Comparison of ENCODE assay signal across 2 cellular contexts in the genomic region with DNA sequence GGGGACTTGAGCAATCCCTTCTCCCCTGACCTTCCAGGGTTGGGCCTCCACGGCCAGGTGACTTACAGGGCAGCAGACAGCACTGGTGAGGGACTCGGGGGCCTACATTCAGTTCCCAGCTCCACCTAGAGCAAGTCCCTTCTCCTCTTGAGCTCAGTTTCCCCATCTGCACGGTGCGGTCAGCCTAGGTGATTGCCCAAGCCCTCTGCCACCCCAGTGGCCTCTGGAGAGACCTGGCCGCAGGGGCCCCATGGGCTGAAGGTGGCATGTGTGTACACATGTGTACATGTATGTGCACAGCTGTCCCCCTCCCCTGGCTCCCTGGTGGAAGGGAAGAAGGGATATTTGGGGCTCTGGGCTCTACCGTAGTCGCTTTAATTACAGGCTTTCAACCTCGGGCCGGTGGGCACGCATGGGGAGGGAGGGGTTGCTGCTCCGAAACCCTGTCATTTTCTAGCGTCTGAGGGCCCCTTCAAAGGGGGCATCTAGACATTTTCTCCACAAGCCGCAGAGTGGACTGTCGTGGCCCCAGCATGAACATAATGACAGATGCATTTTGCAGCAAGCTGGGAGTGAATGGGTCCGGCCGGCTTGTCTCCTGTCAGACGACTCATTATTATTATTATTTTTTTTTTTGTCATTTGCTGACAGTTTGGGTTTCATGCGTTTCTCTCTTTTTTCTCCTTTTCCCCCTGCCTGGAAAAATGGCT.
TF ChIP-seq lines count a peak whose summit lies in the region.

No MANE protein-coding gene starts in this region.

TF ChIP-seq in H1, 55 proteins besides CTCF, POLR2A, EP300 and RAD21 (continued from another document):
- TF ChIP-seq TEAD4 (IDR thresholded peaks at IDR 0.05; ENCODE audit: low read depth, low read length) (no peak), NANOG (IDR thresholded peaks at IDR 0.05; ENCODE audit: insufficient read depth, low read depth, low read length, poor library complexity, severe bottlenecking) (no peak), ASH2L (IDR thresholded peaks at IDR 0.05; ENCODE audit: low read length) (no peak), TAF7 (optimal IDR thresholded peaks at IDR 0.05; ENCODE audit: borderline replicate concordance, low read depth, low read length) (no peak), POLR2AphosphoS5 (IDR thresholded peaks at IDR 0.05; ENCODE audit: low read depth, low read length) (no peak), SIRT6 (IDR thresholded peaks at IDR 0.05; ENCODE audit: low read length) (no peak), EGR1 (IDR thresholded peaks at IDR 0.05; ENCODE audit: borderline replicate concordance, low read depth, low read length) (no peak), CHD1 (IDR thresholded peaks at IDR 0.05; ENCODE audit: low read depth, low read length) (no peak), HDAC6 (IDR thresholded peaks at IDR 0.05; ENCODE audit: low read depth, low read length) (no peak), RFX5 (IDR thresholded peaks at IDR 0.05; ENCODE audit: borderline replicate concordance, low read depth, low read length) (no peak), TBP (IDR thresholded peaks at IDR 0.05; ENCODE audit: low read depth, low read length) (no peak), CBX5 (IDR thresholded peaks at IDR 0.05; ENCODE audit: low read depth, low read length) (no peak), CHD2 (IDR thresholded peaks at IDR 0.05; ENCODE audit: low read length) (no peak), SP4 (IDR thresholded peaks at IDR 0.05; ENCODE audit: low read length) (no peak), TAF1 (IDR thresholded peaks at IDR 0.05; ENCODE audit: low read depth, low read length) (no peak), BCL11A (IDR thresholded peaks at IDR 0.05; ENCODE audit: low read depth in 2 of 2, low read length in 2 of 2) (no peak), FOSL1 (IDR thresholded peaks at IDR 0.05; ENCODE audit: insufficient read depth, low read depth, low read length) (no peak)
- TF ChIP-seq, protein P1, sequence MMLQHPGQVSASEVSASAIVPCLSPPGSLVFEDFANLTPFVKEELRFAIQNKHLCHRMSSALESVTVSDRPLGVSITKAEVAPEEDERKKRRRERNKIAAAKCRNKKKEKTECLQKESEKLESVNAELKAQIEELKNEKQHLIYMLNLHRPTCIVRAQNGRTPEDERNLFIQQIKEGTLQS (IDR thresholded peaks at IDR 0.05; ENCODE audit: insufficient read depth, low read depth, low read length): no peak

TF ChIP-seq in neural cell, 6 proteins besides CTCF, POLR2A, EP300 and RAD21 (continued from another document):
- TF ChIP-seq TAF1 (IDR thresholded peaks at IDR 0.05; ENCODE audit: low read depth): no peak
- TF ChIP-seq, protein P2, sequence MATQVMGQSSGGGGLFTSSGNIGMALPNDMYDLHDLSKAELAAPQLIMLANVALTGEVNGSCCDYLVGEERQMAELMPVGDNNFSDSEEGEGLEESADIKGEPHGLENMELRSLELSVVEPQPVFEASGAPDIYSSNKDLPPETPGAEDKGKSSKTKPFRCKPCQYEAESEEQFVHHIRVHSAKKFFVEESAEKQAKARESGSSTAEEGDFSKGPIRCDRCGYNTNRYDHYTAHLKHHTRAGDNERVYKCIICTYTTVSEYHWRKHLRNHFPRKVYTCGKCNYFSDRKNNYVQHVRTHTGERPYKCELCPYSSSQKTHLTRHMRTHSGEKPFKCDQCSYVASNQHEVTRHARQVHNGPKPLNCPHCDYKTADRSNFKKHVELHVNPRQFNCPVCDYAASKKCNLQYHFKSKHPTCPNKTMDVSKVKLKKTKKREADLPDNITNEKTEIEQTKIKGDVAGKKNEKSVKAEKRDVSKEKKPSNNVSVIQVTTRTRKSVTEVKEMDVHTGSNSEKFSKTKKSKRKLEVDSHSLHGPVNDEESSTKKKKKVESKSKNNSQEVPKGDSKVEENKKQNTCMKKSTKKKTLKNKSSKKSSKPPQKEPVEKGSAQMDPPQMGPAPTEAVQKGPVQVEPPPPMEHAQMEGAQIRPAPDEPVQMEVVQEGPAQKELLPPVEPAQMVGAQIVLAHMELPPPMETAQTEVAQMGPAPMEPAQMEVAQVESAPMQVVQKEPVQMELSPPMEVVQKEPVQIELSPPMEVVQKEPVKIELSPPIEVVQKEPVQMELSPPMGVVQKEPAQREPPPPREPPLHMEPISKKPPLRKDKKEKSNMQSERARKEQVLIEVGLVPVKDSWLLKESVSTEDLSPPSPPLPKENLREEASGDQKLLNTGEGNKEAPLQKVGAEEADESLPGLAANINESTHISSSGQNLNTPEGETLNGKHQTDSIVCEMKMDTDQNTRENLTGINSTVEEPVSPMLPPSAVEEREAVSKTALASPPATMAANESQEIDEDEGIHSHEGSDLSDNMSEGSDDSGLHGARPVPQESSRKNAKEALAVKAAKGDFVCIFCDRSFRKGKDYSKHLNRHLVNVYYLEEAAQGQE (IDR thresholded peaks at IDR 0.05; ENCODE audit: borderline replicate concordance): no peak
